ENCODE assay signal across 8 cellular contexts in the genomic region with DNA sequence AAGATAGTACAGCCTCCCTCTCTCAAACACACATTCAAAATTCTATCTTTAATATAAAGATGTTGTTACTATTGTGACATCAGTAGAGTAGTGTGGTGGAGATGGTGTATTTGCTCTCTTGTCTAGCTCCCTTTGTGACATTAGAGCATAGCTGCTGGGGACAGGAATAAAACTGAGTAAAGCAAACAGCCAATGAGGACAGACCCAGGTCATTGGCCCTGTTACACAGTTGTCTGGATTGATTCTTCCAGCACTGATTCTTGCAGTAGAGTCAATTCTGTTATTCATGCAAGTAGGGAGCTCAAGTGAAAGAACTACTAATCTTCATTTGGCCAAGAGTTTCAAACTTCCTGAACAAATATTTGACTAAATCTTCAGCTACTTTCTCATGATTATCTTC.
"Had no signal": no experiment of that assay in that cellular context is flagged by ENCODE, and none has a peak within 500 bp of the region (broad histone marks: within the 10 kb centered on the region; RNA-seq: fewer than 3 reads in every experiment).

No MANE protein-coding gene starts in this region.

- H3K9ac ChIP-seq: GM23248, KMS-11 had no signal

- H3K4me2 ChIP-seq: KMS-11 had no signal

- H3K4me3 ChIP-seq: GM23248 had no signal

- DNase-seq: GM23248, GOT3, H9, HCEC 1CT, Karpas-422, KBM-7 had no signal

- H2AFZ ChIP-seq: GM23248 had no signal

- H3K27ac ChIP-seq: GM23248, HL-60, KMS-11 had no signal
